ENCODE assay signal across 8 cellular contexts in genomic region chr12:6914246-6914947, GRCh38. TPM values are rescaled to one million over a fixed set of nuclear protein-coding genes. Genes with fewer than 3 reads are reported as not detected.
DNase-seq lines count a peak whose midpoint lies in the region; ATAC-seq and TF ChIP-seq lines count a peak whose summit lies in the region.

Gene ENO2 (plus strand): TSS chr12:6914580. CDS start chr12:6915833, 1,253 bp downstream.

- peak within 1 kb of the TSS; percentile 82 for H3K9ac ChIP-seq in OCI-LY3 (ENCODE audit: low read length)

- peaks cover 24% of the 10 kb centered on the region for H3K36me3 ChIP-seq in OCI-LY3 (replicated peaks; ENCODE audit: low read depth, low read length)
- peaks cover 5 to 31% (median 8%) of the 10 kb centered on the region in 3 experiments for H3K36me3 ChIP-seq in naive thymus-derived CD4-positive, alpha-beta T cell (ENCODE audit: control insufficient read depth in 2 of 3, insufficient read depth in 3 of 3, low read length in 3 of 3)

- H3K4me3 Mint-ChIP-seq in naive thymus-derived CD4-positive, alpha-beta T cell: peak within 1 kb of the TSS; percentile 88 to 100 (median 96)
- peak within 1 kb of the TSS; percentile 98 for H3K4me3 Mint-ChIP-seq in stimulated activated memory B cell treated with anti-CD40 and anti-IgM and Interleukin-4, amounts not matched to agents 10 μg/mL and 1 μg/mL and 100 μg/mL, for 72 hours

- peak; percentile 63 for ATAC-seq in HG03103 (IDR thresholded peaks at IDR 0.05; ENCODE audit: low read depth, unreplicated experiment)
- ATAC-seq in naive thymus-derived CD4-positive, alpha-beta T cell: peak; percentile 96
- ATAC-seq in stimulated activated memory B cell treated with anti-CD40 and anti-IgM and Interleukin-4, amounts not matched to agents 10 μg/mL and 1 μg/mL and 100 μg/mL, for 72 hours: peak; percentile 92

- H3K4me1 ChIP-seq in OCI-LY3 (ENCODE audit: low read length): peaks cover 14% of the 10 kb centered on the region
- peaks cover 11 to 14% of the 10 kb centered on the region in 2 donors for H3K4me1 ChIP-seq in naive thymus-derived CD4-positive, alpha-beta T cell (ENCODE audit: control insufficient read depth in 2 of 2, insufficient read depth in 2 of 2, low read length in 2 of 2)

- DNase-seq in NCI-H2107 treated with DMSO at 0.1 percent for 48 hours (lab: John Stamatoyannopoulos, UW; ENCODE audit: unreplicated experiment): peak; percentile 44
- no peak for DNase-seq in NCI-H2107 (lab: John Stamatoyannopoulos, UW)
- peak; percentile 81 for DNase-seq in activated T-helper 1 cell treated with Interleukin-2 at 50 U/mL for 16 hours (ENCODE audit: low read depth)
- peak; percentile 57 for DNase-seq in fibroblast of gingiva (ENCODE audit: low read depth)
- peak; percentile 68 to 90 (median 81) for DNase-seq in naive thymus-derived CD4-positive, alpha-beta T cell

- 0 out of 2 replicates have a peak, but pooled peaks cover 9% of the 10 kb centered on the region for H4K20me1 ChIP-seq in OCI-LY3 (ENCODE audit: insufficient read depth, low read length)

- peak within 1 kb of the TSS; percentile 40; the same call in 1 of the 2 replicates for H3K27ac ChIP-seq in OCI-LY3 (ENCODE audit: low read length)
- peak within 1 kb of the TSS; percentile 86 for H3K27ac ChIP-seq in naive thymus-derived CD4-positive, alpha-beta T cell (ENCODE audit: low read depth, low read length)

- H3K27me3 Mint-ChIP-seq in naive thymus-derived CD4-positive, alpha-beta T cell: peaks cover 0 to 4% (median 0%) of the 10 kb centered on the region in 5 donors
- no peaks in the 10 kb centered on the region for H3K27me3 Mint-ChIP-seq in stimulated activated memory B cell treated with anti-CD40 and anti-IgM and Interleukin-4, amounts not matched to agents 10 μg/mL and 1 μg/mL and 100 μg/mL, for 72 hours

- POLR2A ChIA-PET in naive thymus-derived CD4-positive, alpha-beta T cell (lab: Charles Lee): interaction anchor here (0.6 to 5.7 kb wide), 21 partner anchors 7 to 225 kb away, joined by 3 to 50 read pairs (median 5); partner anchors contain the start of genes C12orf57, COPS7A, LRRC23 and RNU7-1

- peak within 1 kb of the TSS; percentile 96 for H3K4me2 ChIP-seq in OCI-LY3 (ENCODE audit: low read length)

- H3K4me1 Mint-ChIP-seq in naive thymus-derived CD4-positive, alpha-beta T cell: peaks cover 0 to 53% (median 36%) of the 10 kb centered on the region in 7 donors
- H3K4me1 Mint-ChIP-seq in stimulated activated memory B cell treated with anti-CD40 and anti-IgM and Interleukin-4, amounts not matched to agents 10 μg/mL and 1 μg/mL and 100 μg/mL, for 72 hours: peaks cover 28% of the 10 kb centered on the region

- no peaks in the 10 kb centered on the region for H3K9me3 Mint-ChIP-seq in naive thymus-derived CD4-positive, alpha-beta T cell
- no peaks in the 10 kb centered on the region for H3K9me3 Mint-ChIP-seq in stimulated activated memory B cell treated with anti-CD40 and anti-IgM and Interleukin-4, amounts not matched to agents 10 μg/mL and 1 μg/mL and 100 μg/mL, for 72 hours

- H3K27ac Mint-ChIP-seq in naive thymus-derived CD4-positive, alpha-beta T cell: peak within 1 kb of the TSS; percentile 86 to 99 (median 93)
- peak within 1 kb of the TSS; percentile 91 for H3K27ac Mint-ChIP-seq in stimulated activated memory B cell treated with anti-CD40 and anti-IgM and Interleukin-4, amounts not matched to agents 10 μg/mL and 1 μg/mL and 100 μg/mL, for 72 hours

- TF ChIP-seq CTCF in OCI-LY3 (IDR thresholded peaks at IDR 0.05; ENCODE audit: low read depth, low read length): no peak

- H3K4me3 ChIP-seq in OCI-LY3 (ENCODE audit: low read length): peak within 1 kb of the TSS; percentile 89
- peak within 1 kb of the TSS; percentile 79 for H3K4me3 ChIP-seq in naive thymus-derived CD4-positive, alpha-beta T cell (ENCODE audit: low read length)

- peaks cover 0 to 25% (median 2%) of the 10 kb centered on the region in 5 donors for H3K36me3 Mint-ChIP-seq in naive thymus-derived CD4-positive, alpha-beta T cell
- peaks cover 13% of the 10 kb centered on the region for H3K36me3 Mint-ChIP-seq in stimulated activated memory B cell treated with anti-CD40 and anti-IgM and Interleukin-4, amounts not matched to agents 10 μg/mL and 1 μg/mL and 100 μg/mL, for 72 hours

- no peaks in the 10 kb centered on the region for H3K27me3 ChIP-seq in OCI-LY3 (ENCODE audit: low read depth, low read length)
- H3K27me3 ChIP-seq in naive thymus-derived CD4-positive, alpha-beta T cell (ENCODE audit: control insufficient read depth in 2 of 2, insufficient read depth in 2 of 2, low read length in 2 of 2): no peaks in the 10 kb centered on the region

- H3K79me2 ChIP-seq in OCI-LY3 (ENCODE audit: low read length): peaks cover 13% of the 10 kb centered on the region

- H2AFZ ChIP-seq in OCI-LY3 (ENCODE audit: low read depth, low read length): peak within 1 kb of the TSS; percentile 94

- intact Hi-C loops in naive thymus-derived CD4-positive, alpha-beta T cell (cut with micrococcal nuclease): loop anchor here (1.0 to 5.0 kb wide), 11 partner anchors 10 to 104 kb away; partner anchors contain the start of genes LRRC23 (in 2 of the 2), SPSB2 (in 2 of the 2), LPCAT3 (in 1 of the 2) and PTPN6 (in 1 of the 2)

- no peaks in the 10 kb centered on the region for H3K9me3 ChIP-seq in OCI-LY3 (ENCODE audit: insufficient read depth, low read length)
- H3K9me3 ChIP-seq in naive thymus-derived CD4-positive, alpha-beta T cell (ENCODE audit: control insufficient read depth in 2 of 3, low read length in 3 of 3): no peaks in the 10 kb centered on the region

- CTCF ChIA-PET in naive thymus-derived CD4-positive, alpha-beta T cell (lab: Charles Lee): interaction anchor here (1.0 to 3.1 kb wide), 2 partner anchors 11 to 45 kb away, joined by 3 to 14 read pairs; no protein-coding TSS in a partner anchor

RNA-seq across cellular contexts. Expression of gene ENO2, which starts in this region (rescaled TPM):
- 100 to 1,000 TPM in 3 of 5 experiments, 10 to 100 TPM in 2; 65.3 to 193 (median 178) TPM for total RNA-seq in naive thymus-derived CD4-positive, alpha-beta T cell
- 10 to 100 TPM; 22.5 to 31.0 TPM for polyA plus RNA-seq in naive thymus-derived CD4-positive, alpha-beta T cell
